In the genomic region with DNA sequence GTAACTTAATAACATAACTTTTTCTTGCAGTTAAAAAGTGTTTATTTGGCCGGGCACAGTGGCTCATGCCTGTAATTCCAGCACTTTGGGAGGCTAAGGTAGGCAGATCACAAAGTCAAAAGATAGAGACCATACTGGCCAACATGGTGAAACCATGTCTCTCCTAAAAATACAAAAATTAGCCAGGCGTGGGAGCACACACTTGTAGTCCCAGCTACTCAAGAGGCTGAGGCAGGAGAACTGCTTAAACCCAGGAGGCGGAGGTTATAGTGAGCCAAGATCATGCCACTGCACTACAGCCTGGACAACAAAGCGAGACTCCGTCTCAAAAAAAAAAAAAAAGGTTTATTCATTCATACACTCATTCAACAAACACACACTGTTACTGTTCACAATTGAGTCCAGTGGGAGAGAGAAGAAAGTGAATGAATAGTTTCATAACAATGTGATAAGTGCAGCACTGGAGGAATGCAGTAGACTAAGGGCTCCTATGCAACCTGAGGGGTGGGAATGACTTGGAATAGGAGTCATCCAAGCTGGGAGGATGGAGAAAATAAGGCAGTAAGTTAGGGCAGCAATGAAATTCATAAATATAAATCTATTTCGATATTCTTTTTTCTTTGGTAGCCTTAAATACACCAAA, we compare ENCODE assay signal across 13 cellular contexts. TPM values are rescaled to one million over a fixed set of nuclear protein-coding genes. Genes with fewer than 3 reads are reported as not detected.
A peak's percentile ranks its signal among the peaks of the same experiment; 100 is the strongest.
DNase-seq lines count a peak whose midpoint lies in the region; ATAC-seq, FAIRE-seq and TF ChIP-seq lines count a peak whose summit lies in the region.
"Had no signal": no experiment of that assay in that cellular context is flagged by ENCODE, and none has a peak within 500 bp of the region (broad histone marks: within the 10 kb centered on the region; RNA-seq: fewer than 3 reads in every experiment).

No MANE protein-coding gene starts in this region.

- no peak for TF ChIP-seq CTCF in DOHH2 (IDR thresholded peaks at IDR 0.05; ENCODE audit: low read depth, low read length, poor library complexity, severe bottlenecking)
- TF ChIP-seq CTCF in kidney (IDR thresholded peaks at IDR 0.05; ENCODE audit: borderline replicate concordance, extremely low read depth, insufficient read depth), result no peak

- H3K4me1 Mint-ChIP-seq in activated naive CD8-positive, alpha-beta T cell treated with anti-CD3 and anti-CD28 coated beads, Interleukin-2, amount 10 ng/mL, durations not matched to agents 7 days and 5 days, result peaks cover 57% of the 10 kb centered on the region

- no peak overlapping the region for H2AK5ac ChIP-seq in trophoblast cell (ENCODE audit: low read length)

- H4K8ac ChIP-seq in trophoblast cell (ENCODE audit: low read depth, low read length), result no peak overlapping the region

- POLR2A ChIA-PET in activated naive CD8-positive, alpha-beta T cell treated with anti-CD3 and anti-CD28 coated beads, Interleukin-2, amount 10 ng/mL, durations not matched to agents 7 days and 5 days (lab: Charles Lee), result interaction anchor here (0.6 to 13.1 kb wide), 34 partner anchors 9 to 927 kb away, joined by 3 to 315 read pairs (median 6); a partner anchor contains a TSS

- no peak for ATAC-seq in activated naive CD8-positive, alpha-beta T cell treated with anti-CD3 and anti-CD28 coated beads, Interleukin-2, amount 10 ng/mL, durations not matched to agents 7 days and 5 days (ENCODE audit: low read depth)
- no peak for ATAC-seq in Right ventricle myocardium inferior

- no peak overlapping the region for H2BK5ac ChIP-seq in trophoblast cell (ENCODE audit: low read depth, low read length, poor library complexity)

- no peaks in the 10 kb centered on the region for H3K79me1 ChIP-seq in trophoblast cell (ENCODE audit: low read length)

- no peaks in the 10 kb centered on the region for H3K27me3 Mint-ChIP-seq in activated naive CD8-positive, alpha-beta T cell treated with anti-CD3 and anti-CD28 coated beads, Interleukin-2, amount 10 ng/mL, durations not matched to agents 7 days and 5 days

- no peak overlapping the region for H2BK120ac ChIP-seq in trophoblast cell (ENCODE audit: insufficient read depth, low read length, poor library complexity)

- DNase-seq in Jurkat, Clone E6-1 (ENCODE audit: low read depth, low spot score), result no peak
- no peak for DNase-seq in activated naive CD8-positive, alpha-beta T cell treated with anti-CD3 and anti-CD28 coated beads, Interleukin-2, amount 10 ng/mL, durations not matched to agents 7 days and 5 days
- DNase-seq in trophoblast cell (peak; percentile 54 to 84), kidney (no peak), HCEC 1CT (no peak), Right ventricle myocardium inferior (ENCODE audit: missing footprints) (no peak), H7 (no peak)
- DNase-seq: NCI-H1092, NCI-H446 treated with DMSO at 0.1 percent for 48 hours, sigmoid colon, tibial artery had no signal

- H3K18ac ChIP-seq in trophoblast cell (ENCODE audit: low read length), result no peak overlapping the region

- H3F3A ChIP-seq in DOHH2 (ENCODE audit: control insufficient read depth, insufficient read depth), result peaks cover 27% of the 10 kb centered on the region

- no peak overlapping the region for H3K23ac ChIP-seq in trophoblast cell (ENCODE audit: low read length)

- peak overlapping the region; percentile 70 for H3K4me3 ChIP-seq in DOHH2 (ENCODE audit: low read length)
- H3K4me3 ChIP-seq in Jurkat, Clone E6-1 (ENCODE audit: low read length), result peak overlapping the region; percentile 43
- no peak overlapping the region for H3K4me3 ChIP-seq in trophoblast cell (ENCODE audit: low read depth, low read length)
- no peak overlapping the region for H3K4me3 ChIP-seq in kidney (ENCODE audit: low read length in 2 of 2)
- no peak overlapping the region for H3K4me3 ChIP-seq in H7 (ENCODE audit: insufficient read depth, low read depth, low read length)
- H3K4me3 ChIP-seq: sigmoid colon, tibial artery had no signal

- no peak overlapping the region for H3K4ac ChIP-seq in trophoblast cell (ENCODE audit: low read depth, low read length)

- no peaks in the 10 kb centered on the region for H3K27me3 ChIP-seq in DOHH2 (ENCODE audit: control insufficient read depth, low read length)
- H3K27me3 ChIP-seq in trophoblast cell (ENCODE audit: insufficient read depth, low read length), result no peaks in the 10 kb centered on the region
- H3K27me3 ChIP-seq in H7 (ENCODE audit: control insufficient read depth, insufficient read depth, low read length), result no peaks in the 10 kb centered on the region
- H3K27me3 ChIP-seq: sigmoid colon, tibial artery had no signal

- H3K4me3 Mint-ChIP-seq in activated naive CD8-positive, alpha-beta T cell treated with anti-CD3 and anti-CD28 coated beads, Interleukin-2, amount 10 ng/mL, durations not matched to agents 7 days and 5 days, result peak overlapping the region; percentile 93

- H3K27ac Mint-ChIP-seq in activated naive CD8-positive, alpha-beta T cell treated with anti-CD3 and anti-CD28 coated beads, Interleukin-2, amount 10 ng/mL, durations not matched to agents 7 days and 5 days, result peak overlapping the region; percentile 96

- H4K12ac ChIP-seq in trophoblast cell (ENCODE audit: low read depth, low read length), result no peak overlapping the region

- no peak overlapping the region for H4K91ac ChIP-seq in trophoblast cell (ENCODE audit: low read depth, low read length)

- no peaks in the 10 kb centered on the region for H3K9me3 Mint-ChIP-seq in activated naive CD8-positive, alpha-beta T cell treated with anti-CD3 and anti-CD28 coated beads, Interleukin-2, amount 10 ng/mL, durations not matched to agents 7 days and 5 days

- H3K27ac ChIP-seq in DOHH2 (ENCODE audit: low read depth, low read length), result peak overlapping the region; percentile 87
- H3K27ac ChIP-seq in trophoblast cell (ENCODE audit: low read depth, low read length), result no peak overlapping the region
- H3K27ac ChIP-seq in kidney (ENCODE audit: low read depth in 2 of 2, low read length in 2 of 2), result no peak overlapping the region
- H3K27ac ChIP-seq: tibial artery had no signal

- no peak overlapping the region for H2BK12ac ChIP-seq in trophoblast cell (ENCODE audit: low read length)

- H3K9ac ChIP-seq in trophoblast cell (ENCODE audit: low read length) (no peak overlapping the region), kidney (ENCODE audit: low read length in 2 of 2) (no peak overlapping the region)

- H3K4me2 ChIP-seq in DOHH2 (ENCODE audit: low read length) (peak overlapping the region; percentile 63), trophoblast cell (ENCODE audit: low read length) (no peak overlapping the region)

- peaks cover 30% of the 10 kb centered on the region for H3K36me3 Mint-ChIP-seq in activated naive CD8-positive, alpha-beta T cell treated with anti-CD3 and anti-CD28 coated beads, Interleukin-2, amount 10 ng/mL, durations not matched to agents 7 days and 5 days

- H3K9me3 ChIP-seq in DOHH2 (ENCODE audit: control insufficient read depth, insufficient read depth, low read length) (no peaks in the 10 kb centered on the region), trophoblast cell (ENCODE audit: insufficient read depth, low read depth, low read length) (no peaks in the 10 kb centered on the region), kidney (ENCODE audit: control insufficient read depth in 1 of 2, low read length in 2 of 2) (no peaks in the 10 kb centered on the region)
- H3K9me3 ChIP-seq: sigmoid colon, tibial artery had no signal

- no peaks in the 10 kb centered on the region for H3K9me2 ChIP-seq in DOHH2 (replicated peaks; ENCODE audit: control insufficient read depth, low read length)

- no peak overlapping the region for H3K14ac ChIP-seq in trophoblast cell (ENCODE audit: low read length)

- H3K36me3 ChIP-seq in DOHH2 (ENCODE audit: control insufficient read depth, low read length), result peaks cover 86% of the 10 kb centered on the region
- peaks cover 18 to 28% of the 10 kb centered on the region in 2 experiments for H3K36me3 ChIP-seq in trophoblast cell (ENCODE audit: control insufficient read depth in 1 of 2, insufficient read depth in 2 of 2, low read length in 2 of 2)
- peaks cover 5 to 15% of the 10 kb centered on the region in 2 donors for H3K36me3 ChIP-seq in kidney (ENCODE audit: control insufficient read depth in 1 of 2, insufficient read depth in 2 of 2, low read length in 2 of 2)
- peaks cover 12% of the 10 kb centered on the region for H3K36me3 ChIP-seq in H7 (replicated peaks; ENCODE audit: control insufficient read depth, insufficient read depth, low read length)

- peaks cover 56% of the 10 kb centered on the region for H3K79me2 ChIP-seq in DOHH2 (ENCODE audit: control insufficient read depth, low read length)
- no peaks in the 10 kb centered on the region for H3K79me2 ChIP-seq in trophoblast cell (ENCODE audit: control insufficient read depth, insufficient read depth, low read length, poor library complexity)

- no peak for FAIRE-seq in kidney (lab: Jason Lieb, UNC)
- FAIRE-seq: D721Med had no signal

- no CpG with 5 or more reads among the region's 6 CpGs for WGBS in trophoblast cell (ENCODE audit: extremely low coverage, insufficient coverage, insufficient read length)

- H4K20me1 ChIP-seq in DOHH2 (ENCODE audit: control insufficient read depth, insufficient read depth, low read depth, low read length), result no peaks in the 10 kb centered on the region

- H2AFZ ChIP-seq in trophoblast cell (ENCODE audit: insufficient read depth, low read length, poor library complexity), result no peak overlapping the region

- intact Hi-C loops in kidney (cut with DNase I) (no loop called here), Right ventricle myocardium inferior (cut with DNase I) (loop anchor here (5.0 to 10.0 kb wide), 2 partner anchors 146 to 268 kb away; a partner anchor contains a TSS)

- H3K4me1 ChIP-seq in DOHH2 (ENCODE audit: control insufficient read depth, low read length) (peaks cover 66% of the 10 kb centered on the region), trophoblast cell (ENCODE audit: control insufficient read depth in 1 of 2, insufficient read depth in 2 of 2, low read length in 2 of 2) (no peaks in the 10 kb centered on the region), kidney (ENCODE audit: control insufficient read depth in 1 of 2, insufficient read depth in 1 of 2, low read depth in 1 of 2, low read length in 2 of 2) (peaks cover 9 to 22% of the 10 kb centered on the region in 2 donors)

RNA-seq across cellular contexts. Expression of a gene that starts 19.8 kb away (rescaled TPM):
- polyA plus RNA-seq in Jurkat, Clone E6-1 (2012; ENCODE audit: insufficient read depth, insufficient read length), result 267 TPM
- total RNA-seq in activated naive CD8-positive, alpha-beta T cell treated with anti-CD3 and anti-CD28 coated beads, Interleukin-2, amount 10 ng/mL, durations not matched to agents 7 days and 5 days, result 100 to 1,000 TPM; 124 to 148 TPM
- polyA plus RNA-seq in trophoblast cell (2013), result 275 and 278 TPM in 2 replicates
- 205 TPM for total RNA-seq in kidney
- polyA plus RNA-seq in kidney (ENCODE audit: insufficient read depth, low read depth, low replicate concordance), result 523 TPM
- 143 TPM for total RNA-seq in Right ventricle myocardium inferior
- total RNA-seq in H7 (2014; rRNA removed; shearing (Covaris generic)), result 218 and 306 TPM in 2 replicates

RNA-seq across cellular contexts. Expression of a gene that starts 28.9 kb away (rescaled TPM):
- 11.3 TPM for polyA plus RNA-seq in Jurkat, Clone E6-1 (2012; ENCODE audit: insufficient read depth, insufficient read length)
- total RNA-seq in activated naive CD8-positive, alpha-beta T cell treated with anti-CD3 and anti-CD28 coated beads, Interleukin-2, amount 10 ng/mL, durations not matched to agents 7 days and 5 days, result 10 to 100 TPM; 13.0 to 17.9 TPM
- polyA plus RNA-seq in trophoblast cell (2013), result 38.2 and 41.0 TPM in 2 replicates
- 34.1 TPM for total RNA-seq in kidney
- polyA plus RNA-seq in kidney (ENCODE audit: insufficient read depth, low read depth, low replicate concordance), result 45.2 TPM
- total RNA-seq in Right ventricle myocardium inferior, result 22.0 TPM
- 28.4 and 29.6 TPM in 2 replicates for total RNA-seq in H7 (2014; rRNA removed; shearing (Covaris generic))

Comparison
In these comparisons a context has a peak if more than half of its experiments do, and no peak if none do; other contexts are left out.
1. H3K4me3 ChIP-seq: peak in DOHH2 (single experiment) and Jurkat, Clone E6-1 (single experiment); none in trophoblast cell (single experiment), kidney (0 of 2) and H7 (single experiment).
2. DNase-seq: peak in trophoblast cell (2 of 2); none in Jurkat, Clone E6-1 (single experiment), activated naive CD8-positive, alpha-beta T cell treated with anti-CD3 and anti-CD28 coated beads, Interleukin-2, amount 10 ng/mL, durations not matched to agents 7 days and 5 days (single experiment), kidney (single experiment), HCEC 1CT (single experiment), Right ventricle myocardium inferior (single experiment) and H7 (single experiment).